Comparison of ENCODE assay signal across 17 cellular contexts in genomic region chr10:16016688-16017087, GRCh38.
"Had no signal": no experiment of that assay in that cellular context is flagged by ENCODE, and none has a peak within 500 bp of the region (broad histone marks: within the 10 kb centered on the region; RNA-seq: fewer than 3 reads in every experiment).

No MANE protein-coding gene starts in this region.

- ATAC-seq: heart right ventricle; naive thymus-derived CD4-positive, alpha-beta T cell; psoas muscle; sciatic nerve; stimulated activated naive B cell treated with anti-CD40 and anti-IgM and Interleukin-4, amounts not matched to agents 10 μg/mL and 1 μg/mL and 100 μg/mL, for 72 hours; stimulated activated naive CD8-positive, alpha-beta T cell treated with anti-CD3 and anti-CD28 coated beads, Interleukin-15, amount 100 ng/mL, for 72 hours had no signal

- DNase-seq: foreskin melanocyte; heart right ventricle; hypothalamus; kidney glomerular epithelial cell; mammary epithelial cell; naive thymus-derived CD4-positive, alpha-beta T cell; nephron progenitor cell; psoas muscle; spleen; stimulated activated CD4-positive, alpha-beta T cell treated with anti-CD3 and anti-CD28 coated beads, Interleukin-15, amount 100 ng/mL, for 24 hours; stimulated activated CD4-positive, alpha-beta T cell treated with anti-CD3 and anti-CD28 coated beads, Interleukin-1b, Interleukin-23, amount 100 ng/mL, for 48 hours; stimulated activated CD4-positive, alpha-beta T cell treated with anti-CD3 and anti-CD28 coated beads, Interleukin-4, amount 100 ng/mL, for 4 hours; stimulated activated naive B cell treated with anti-CD40 and anti-IgM and Interleukin-4, amounts not matched to agents 10 μg/mL and 1 μg/mL and 100 μg/mL, for 72 hours; stimulated activated naive CD8-positive, alpha-beta T cell treated with anti-CD3 and anti-CD28 coated beads, Interleukin-15, amount 100 ng/mL, for 72 hours; substantia nigra; transverse colon had no signal
